ENCODE assay signal across 20 cellular contexts in the genomic region with DNA sequence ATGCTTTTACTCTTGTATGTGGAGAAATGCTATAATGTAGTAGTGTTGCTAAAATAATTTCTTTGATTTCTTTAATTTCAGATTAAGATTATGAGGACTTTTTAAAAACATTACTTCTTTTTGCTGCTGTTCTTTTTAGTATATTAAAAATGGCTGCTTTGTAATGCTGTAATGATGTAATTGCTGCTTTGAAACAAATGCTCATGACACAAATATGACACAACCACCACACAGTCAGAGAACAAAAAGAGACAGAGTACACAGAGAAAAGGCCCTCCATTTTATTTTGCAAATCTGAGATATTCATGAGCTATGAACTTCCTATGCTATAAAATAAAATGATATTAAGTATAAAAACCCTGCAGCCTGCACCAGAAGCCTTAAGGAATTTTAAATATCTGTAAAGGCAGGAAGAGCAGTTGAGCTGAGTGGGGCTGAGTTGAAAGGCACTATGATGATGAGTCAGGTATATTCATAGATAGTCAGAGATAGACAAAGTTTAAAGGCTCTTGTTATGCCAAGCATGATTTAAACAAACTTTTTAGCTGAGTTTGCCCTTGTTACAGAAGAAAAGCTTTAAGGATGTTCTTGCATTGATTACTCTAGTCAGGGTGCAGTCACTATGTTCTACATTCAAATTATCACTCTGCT. TPM values are rescaled to one million over a fixed set of nuclear protein-coding genes. Genes with fewer than 3 reads are reported as not detected.
A peak's percentile ranks its signal among the peaks of the same experiment; 100 is the strongest.
DNase-seq lines count a peak whose midpoint lies in the region; ATAC-seq, FAIRE-seq and TF ChIP-seq lines count a peak whose summit lies in the region.
"Had no signal": no experiment of that assay in that cellular context is flagged by ENCODE, and none has a peak within 500 bp of the region (broad histone marks: within the 10 kb centered on the region; RNA-seq: fewer than 3 reads in every experiment).

No MANE protein-coding gene starts in this region.

- no peak overlapping the region for H2AFZ ChIP-seq in keratinocyte (ENCODE audit: control insufficient read depth, low read length)

- no peak overlapping the region for H3K4me3 Mint-ChIP-seq in Calu3 (ENCODE audit: low read depth, unreplicated experiment)
- H3K4me3 Mint-ChIP-seq: activated CD4-positive, alpha-beta memory T cell treated with anti-CD3 and anti-CD28 coated beads, Interleukin-2, amount 10 ng/mL, durations not matched to agents 7 days and 5 days; activated T-cell treated with anti-CD3 and anti-CD28 coated beads, Interleukin-2, amount 50 U/mL, for 24 hours; brain; CD8-positive, alpha-beta memory T cell; IgD-negative memory B cell had no signal

- DNase-seq in AG08396 (ENCODE audit: low spot score) = peak; percentile 39
- DNase-seq in NCI-H226 = peak; percentile 42
- DNase-seq in cardiac fibroblast (ENCODE audit: low read depth in 2 of 2) = peak; percentile 14 to 59
- DNase-seq in keratinocyte (ENCODE audit: low read depth, low spot score) = no peak
- no peak for DNase-seq in posterior vena cava (ENCODE audit: low spot score)
- no peak for DNase-seq in Calu3
- DNase-seq in omental fat pad (ENCODE audit: low spot score) = no peak
- DNase-seq: activated CD4-positive, alpha-beta memory T cell treated with anti-CD3 and anti-CD28 coated beads, Interleukin-2, amount 10 ng/mL, durations not matched to agents 7 days and 5 days; activated naive CD4-positive, alpha-beta T cell treated with anti-CD3 and anti-CD28 coated beads, Interleukin-2, amount 50 U/mL, for 16 hours; activated T-cell treated with anti-CD3 and anti-CD28 coated beads, Interleukin-2, amount 50 U/mL, for 24 hours; CD8-positive, alpha-beta memory T cell; left colon; NCI-H774; pancreas; stimulated activated CD4-positive, alpha-beta T cell treated with anti-CD3 and anti-CD28 coated beads, Interleukin-4, amount 100 ng/mL, for 24 hours; substantia nigra had no signal

- H3K36me3 Mint-ChIP-seq in Calu3 (ENCODE audit: insufficient read depth, unreplicated experiment) = no peaks in the 10 kb centered on the region

- no peaks in the 10 kb centered on the region for H3K4me1 Mint-ChIP-seq in Calu3 (ENCODE audit: low read depth, unreplicated experiment)
- H3K4me1 Mint-ChIP-seq: IgD-negative memory B cell had no signal

- H3K36me3 ChIP-seq in keratinocyte (ENCODE audit: control insufficient read depth in 2 of 2, extremely low read depth in 1 of 2, insufficient read depth in 2 of 2, low read length in 2 of 2) = no peaks in the 10 kb centered on the region
- H3K36me3 ChIP-seq: pancreas had no signal

- no peaks in the 10 kb centered on the region for H4K20me1 ChIP-seq in keratinocyte (ENCODE audit: control insufficient read depth, extremely low read depth, insufficient read depth, low read length)

- no peaks in the 10 kb centered on the region for H3K4me1 ChIP-seq in keratinocyte (ENCODE audit: control insufficient read depth, extremely low read depth, insufficient read depth, low read length)
- H3K4me1 ChIP-seq: pancreas had no signal

- H3K27me3 ChIP-seq in keratinocyte (ENCODE audit: control insufficient read depth, extremely low read depth, insufficient read depth, low read length) = no peaks in the 10 kb centered on the region
- H3K27me3 ChIP-seq: pancreas had no signal

- H3K9me3 Mint-ChIP-seq in Calu3 (ENCODE audit: low read depth, unreplicated experiment) = no peaks in the 10 kb centered on the region

- intact Hi-C loops in posterior vena cava (cut with DNase I) (no loop called here), Calu3 (cut with micrococcal nuclease; ENCODE audit: unreplicated experiment) (no loop called here)

- dilution Hi-C loops in keratinocyte (cut with MboI; ENCODE audit: extremely low pct_ligation_motif_present, low sequenced_read_pairs) = no loop called here

- no peak overlapping the region for H3K4me2 ChIP-seq in keratinocyte (ENCODE audit: control insufficient read depth, extremely low read depth, insufficient read depth, low read depth, low read length)

- H3K27ac ChIP-seq in keratinocyte (ENCODE audit: control insufficient read depth, insufficient read depth, low read length) = no peak overlapping the region
- H3K27ac ChIP-seq: pancreas, VCaP had no signal

- no peaks in the 10 kb centered on the region for H3K79me2 ChIP-seq in keratinocyte (ENCODE audit: control insufficient read depth, insufficient read depth, low read length)

- no peak overlapping the region for H3K27ac Mint-ChIP-seq in Calu3 (ENCODE audit: unreplicated experiment)
- H3K27ac Mint-ChIP-seq: activated CD4-positive, alpha-beta memory T cell treated with anti-CD3 and anti-CD28 coated beads, Interleukin-2, amount 10 ng/mL, durations not matched to agents 7 days and 5 days; activated T-cell treated with anti-CD3 and anti-CD28 coated beads, Interleukin-2, amount 50 U/mL, for 24 hours; brain; CD8-positive, alpha-beta memory T cell; IgD-negative memory B cell had no signal

- no peak for ATAC-seq in GM19324 (IDR thresholded peaks at IDR 0.05; ENCODE audit: low FRiP score, unreplicated experiment)
- no peak for ATAC-seq in omental fat pad (ENCODE audit: low FRiP score)
- ATAC-seq: left colon, pancreas had no signal

- CTCF ChIA-PET in Calu3 (lab: Charles Lee) = no interaction called here

- TF ChIP-seq CTCF in cardiac fibroblast (IDR thresholded peaks at IDR 0.05; ENCODE audit: low read depth, low read length) (no peak), keratinocyte (optimal IDR thresholded peaks at IDR 0.05 in 1 of 3, IDR thresholded peaks at IDR 0.05 in 1 of 3, conservative IDR thresholded peaks at IDR 0.05 in 1 of 3; ENCODE audit: extremely low read depth in 1 of 3, insufficient read depth in 2 of 3, low read length in 3 of 3) (no peak), Calu3 (IDR thresholded peaks at IDR 0.05; ENCODE audit: unreplicated experiment) (no peak), omental fat pad (IDR thresholded peaks at IDR 0.05) (no peak)

- no peak overlapping the region for H3K9ac ChIP-seq in keratinocyte (ENCODE audit: control insufficient read depth, extremely low read depth, insufficient read depth, low read length)

- H3K4me3 ChIP-seq in cardiac fibroblast (replicated peaks in 1 of 2; ENCODE audit: low read depth in 2 of 2, low read length in 2 of 2) = no peak overlapping the region
- H3K4me3 ChIP-seq in keratinocyte (ENCODE audit: control insufficient read depth in 2 of 3, extremely low read depth in 1 of 3, insufficient read depth in 2 of 3, low read depth in 1 of 3, low read length in 3 of 3) = no peak overlapping the region
- H3K4me3 ChIP-seq: pancreas had no signal

- peak; percentile 49 for FAIRE-seq in keratinocyte (lab: Jason Lieb, UNC)
- FAIRE-seq: pancreas had no signal

- no TSS peak for BruUV-seq in Calu3 (replicated peaks; lab: Mats Ljungman, UMichigan)

- no peaks in the 10 kb centered on the region for H3K27me3 Mint-ChIP-seq in Calu3 (ENCODE audit: unreplicated experiment)
- H3K27me3 Mint-ChIP-seq: activated CD4-positive, alpha-beta memory T cell treated with anti-CD3 and anti-CD28 coated beads, Interleukin-2, amount 10 ng/mL, durations not matched to agents 7 days and 5 days; activated T-cell treated with anti-CD3 and anti-CD28 coated beads, Interleukin-2, amount 50 U/mL, for 24 hours; brain; CD8-positive, alpha-beta memory T cell; IgD-negative memory B cell had no signal

- H3K9me3 ChIP-seq in keratinocyte (ENCODE audit: control insufficient read depth, low read depth, low read length) = no peaks in the 10 kb centered on the region
- H3K9me3 ChIP-seq: pancreas had no signal

- H3K9me1 ChIP-seq in keratinocyte (ENCODE audit: control insufficient read depth, extremely low read depth, insufficient read depth, low read length) = no peaks in the 10 kb centered on the region

RNA-seq across cellular contexts. Expression of gene POU5F2, which starts 5.1 kb away (rescaled TPM):
- polyA plus RNA-seq in keratinocyte = 0.04 to 0.09 TPM in 2 of 3 replicates, not detected in the other
- polyA plus RNA-seq in keratinocyte (2011; ENCODE audit: low read depth) = 0.15 TPM
- polyA plus RNA-seq in keratinocyte (2011; cell fraction: cytosol; rRNA removed) = not detected in 2 replicates
- 0.44 and 0.56 TPM in 2 replicates for polyA plus RNA-seq in keratinocyte (2011; cell fraction: nucleus; rRNA removed)
- polyA plus RNA-seq in keratinocyte (2012; ENCODE audit: low replicate concordance) = 0.14 TPM in 1 of 2 replicates, not detected in the other
- 0.13 to 2.7 TPM (median 0.92 TPM) in 3 replicates for polyA minus RNA-seq in keratinocyte
- polyA minus RNA-seq in keratinocyte (2011; cell fraction: cytosol; rRNA and poly(A)+ RNA removed) = not detected
- polyA minus RNA-seq in keratinocyte (2011; cell fraction: nucleus; rRNA and poly(A)+ RNA removed) = 6.1 and 9.5 TPM in 2 replicates
- total RNA-seq in posterior vena cava (1 to 10 TPM; 2.0 to 2.4 TPM), Calu3 (2022) (1.4 and 2.0 TPM in 2 replicates), omental fat pad (1 to 10 TPM; 3.0 to 6.5 (median 3.4) TPM)

Comparison
In these comparisons a context has a peak if more than half of its experiments do, and no peak if none do; other contexts are left out.
1. DNase-seq: peak in AG08396 (single experiment), NCI-H226 (single experiment) and cardiac fibroblast (2 of 2); none in keratinocyte (single experiment), posterior vena cava (single experiment), Calu3 (single experiment) and omental fat pad (single experiment).